In the genomic region with DNA sequence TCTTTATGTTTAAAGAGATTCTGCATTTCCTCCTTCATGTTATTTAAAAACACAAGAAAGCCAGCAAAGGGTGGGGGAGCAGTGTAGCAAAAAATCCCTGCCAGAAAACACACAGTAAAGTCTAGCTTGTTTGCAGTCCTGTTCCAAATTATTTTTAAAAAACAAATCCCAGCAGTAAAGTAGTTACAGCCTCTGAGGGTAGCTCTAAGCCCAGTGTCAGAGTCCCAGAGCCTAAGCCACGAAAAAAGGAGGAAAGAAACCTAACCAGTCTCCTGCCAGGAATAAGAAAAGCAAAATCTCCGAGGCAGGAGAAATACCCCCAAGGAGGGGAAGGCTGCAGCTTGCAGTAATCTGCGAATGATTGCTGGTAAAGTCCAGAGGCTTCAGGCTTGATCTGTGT, we compare ENCODE assay signal across 14 cellular contexts.
DNase-seq lines count a peak whose midpoint lies in the region; ATAC-seq and TF ChIP-seq lines count a peak whose summit lies in the region.
"Had no signal": no experiment of that assay in that cellular context is flagged by ENCODE, and none has a peak within 500 bp of the region (broad histone marks: within the 10 kb centered on the region; RNA-seq: fewer than 3 reads in every experiment).

No MANE protein-coding gene starts in this region.

- DNase-seq in Caco-2 (no peak), chondrocyte (ENCODE audit: low spot score) (no peak), hepatocyte (ENCODE audit: low spot score) (no peak), globus pallidus (ENCODE audit: low spot score) (no peak), KG1 (lab: John Stamatoyannopoulos, UW) (no peak), ecto neural progenitor cell (ENCODE audit: low spot score) (no peak)
- DNase-seq: ACHN; activated CD4-positive, alpha-beta T cell treated with anti-CD3 and anti-CD28 coated beads for 36 hours; NCI-H524; stimulated activated naive CD4-positive, alpha-beta T cell treated with Interleukin-2 at 50 U/mL for 16 hours had no signal

- BruUV-seq in Caco-2 (replicated peaks; lab: Mats Ljungman, UMichigan): no TSS peak

- H3K27me3 Mint-ChIP-seq in Caco-2 (ENCODE audit: insufficient read depth, unreplicated experiment) (peaks cover 11% of the 10 kb centered on the region), chondrocyte (ENCODE audit: low read depth) (no peaks in the 10 kb centered on the region)

- H3K9ac ChIP-seq in rectal smooth muscle tissue (ENCODE audit: low read length): no peak overlapping the region

- no peaks in the 10 kb centered on the region for H4K20me1 ChIP-seq in hepatocyte (ENCODE audit: insufficient read depth, poor library complexity, severe bottlenecking)

- H3K9me3 ChIP-seq in Caco-2 (no peaks in the 10 kb centered on the region), hepatocyte (ENCODE audit: low read depth) (no peaks in the 10 kb centered on the region)

- no peaks in the 10 kb centered on the region for H3K9me2 ChIP-seq in hepatocyte (replicated peaks; ENCODE audit: insufficient read depth)

- H3K36me3 Mint-ChIP-seq in Caco-2 (ENCODE audit: insufficient read depth, unreplicated experiment): no peaks in the 10 kb centered on the region
- peaks cover 1% of the 10 kb centered on the region for H3K36me3 Mint-ChIP-seq in chondrocyte (ENCODE audit: low read depth)

- no peaks in the 10 kb centered on the region for H3K79me2 ChIP-seq in hepatocyte

- peak overlapping the region; percentile 27 for H2AFZ ChIP-seq in hepatocyte

- 21% methylated on average over 3 of the region's 3 CpGs for WGBS in hepatocyte (ENCODE audit: low lambda C conversion rate, missing lambda C conversion rate)

- H3K27ac ChIP-seq in hepatocyte (peak overlapping the region; percentile 82), rectal smooth muscle tissue (ENCODE audit: low read depth, low read length) (peak overlapping the region; percentile 88)
- H3K27ac ChIP-seq: SK-N-MC had no signal

- ATAC-seq in GM21619 (IDR thresholded peaks at IDR 0.05; ENCODE audit: unreplicated experiment): no peak
- ATAC-seq: activated CD4-positive, alpha-beta T cell treated with anti-CD3 and anti-CD28 coated beads for 36 hours; left lobe of liver had no signal

- CTCF ChIA-PET in Caco-2 (lab: Charles Lee): no interaction called here

- POLR2A ChIA-PET in Caco-2 (lab: Charles Lee): no interaction called here

- no peak overlapping the region for H3K4me3 Mint-ChIP-seq in Caco-2 (ENCODE audit: unreplicated experiment)
- H3K4me3 Mint-ChIP-seq in chondrocyte (ENCODE audit: unreplicated experiment): peak overlapping the region; percentile 5
- H3K4me3 Mint-ChIP-seq: activated CD4-positive, alpha-beta T cell treated with anti-CD3 and anti-CD28 coated beads for 36 hours had no signal

- intact Hi-C loops in Caco-2 (cut with micrococcal nuclease; ENCODE audit: unreplicated experiment): no loop called here

- no peaks in the 10 kb centered on the region for H3K4me1 Mint-ChIP-seq in Caco-2 (ENCODE audit: low read depth, unreplicated experiment)
- peaks cover 58% of the 10 kb centered on the region for H3K4me1 Mint-ChIP-seq in chondrocyte (ENCODE audit: low read depth)
- H3K4me1 Mint-ChIP-seq: activated CD4-positive, alpha-beta T cell treated with anti-CD3 and anti-CD28 coated beads for 36 hours had no signal

- H3K9me3 Mint-ChIP-seq in Caco-2 (ENCODE audit: unreplicated experiment) (no peaks in the 10 kb centered on the region), chondrocyte (ENCODE audit: low read depth) (no peaks in the 10 kb centered on the region)

- H3K27me3 ChIP-seq in Caco-2 (replicated peaks; ENCODE audit: control insufficient read depth, insufficient read depth, low read length) (no peaks in the 10 kb centered on the region), hepatocyte (no peaks in the 10 kb centered on the region), rectal smooth muscle tissue (ENCODE audit: control insufficient read depth, insufficient read depth, low read length) (no peaks in the 10 kb centered on the region)

- peak overlapping the region; percentile 44 for H3K4me2 ChIP-seq in hepatocyte

- TF ChIP-seq CTCF in Caco-2 (IDR thresholded peaks at IDR 0.05; ENCODE audit: insufficient read depth in 1 of 2, low read depth in 1 of 2, low read length in 1 of 2, severe bottlenecking in 1 of 2, unreplicated experiment in 1 of 2) (no peak), chondrocyte (IDR thresholded peaks at IDR 0.05) (peak; percentile 35), hepatocyte (IDR thresholded peaks at IDR 0.05; ENCODE audit: poor library complexity) (no peak)

- H3K4me3 ChIP-seq in Caco-2 (ENCODE audit: low read depth, low read length) (no peak overlapping the region), hepatocyte (no peak overlapping the region), rectal smooth muscle tissue (ENCODE audit: low read length) (peak overlapping the region; percentile 55)
- H3K4me3 ChIP-seq: SK-N-MC had no signal

- H3K27ac Mint-ChIP-seq in Caco-2 (ENCODE audit: unreplicated experiment) (peak overlapping the region; percentile 3), chondrocyte (ENCODE audit: unreplicated experiment) (peak overlapping the region; percentile 86)
- H3K27ac Mint-ChIP-seq: activated CD4-positive, alpha-beta T cell treated with anti-CD3 and anti-CD28 coated beads for 36 hours had no signal

- H3K4me1 ChIP-seq in Caco-2 (peaks cover 4% of the 10 kb centered on the region; the same call in 1 of the 2 replicates), hepatocyte (ENCODE audit: insufficient read depth) (peaks cover 29% of the 10 kb centered on the region), rectal smooth muscle tissue (ENCODE audit: control insufficient read depth, insufficient read depth, low read length) (peaks cover 18% of the 10 kb centered on the region)

- H3K36me3 ChIP-seq in Caco-2 (ENCODE audit: control insufficient read depth, insufficient read depth, low read length) (no peaks in the 10 kb centered on the region), hepatocyte (replicated peaks; ENCODE audit: insufficient read depth, low read depth) (no peaks in the 10 kb centered on the region), rectal smooth muscle tissue (ENCODE audit: control insufficient read depth, insufficient read depth, low read length) (no peaks in the 10 kb centered on the region)
